20 cellular contexts compared by ENCODE assay signal in the genomic region with DNA sequence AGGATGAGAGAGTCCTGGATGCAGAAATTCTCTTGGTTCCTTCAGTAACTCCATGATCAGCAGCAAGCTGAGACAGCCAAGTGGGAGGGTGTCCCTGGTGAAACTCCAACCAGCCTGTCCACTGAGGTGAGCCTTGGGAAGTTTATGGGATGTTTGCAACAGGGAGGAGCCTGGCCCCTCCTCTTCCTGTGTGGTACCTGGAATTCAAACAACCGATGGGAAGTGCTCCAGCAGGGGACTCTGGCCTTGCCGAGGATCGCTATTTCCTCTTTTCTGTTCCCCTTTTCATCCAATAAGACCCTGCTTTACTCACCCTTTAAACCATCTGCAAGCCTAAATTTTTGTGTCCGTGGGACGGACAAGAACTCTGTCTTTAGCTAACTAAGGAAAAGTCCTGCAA.
DNase-seq lines count a peak whose midpoint lies in the region; ATAC-seq, FAIRE-seq and TF ChIP-seq lines count a peak whose summit lies in the region.
"Had no signal": no experiment of that assay in that cellular context is flagged by ENCODE, and none has a peak within 500 bp of the region (broad histone marks: within the 10 kb centered on the region; RNA-seq: fewer than 3 reads in every experiment).

No MANE protein-coding gene starts in this region.

- no peak overlapping the region for H3K9ac ChIP-seq in HCT116 (ENCODE audit: low read length)
- no peak overlapping the region for H3K9ac ChIP-seq in K562 (ENCODE audit: insufficient read depth in 1 of 2, low read depth in 2 of 2, low read length in 2 of 2)
- no peak overlapping the region for H3K9ac ChIP-seq in neural progenitor cell

- TF ChIP-seq POLR2A in HCT116 (IDR thresholded peaks at IDR 0.05; ENCODE audit: borderline replicate concordance, extremely low read depth, insufficient read depth, insufficient read length), result no peak
- no peak for TF ChIP-seq POLR2A in K562 (conservative IDR thresholded peaks at IDR 0.05)

- no peaks in the 10 kb centered on the region for H3K9me1 ChIP-seq in K562 (ENCODE audit: control insufficient read depth, insufficient read depth, low read length)

- 0 out of 6 replicates have a peak, but pooled peaks of 1 of the 3 experiments have one; percentile 3 for TF ChIP-seq CTCF in HCT116 (IDR thresholded peaks at IDR 0.05 in 2 of 3, conservative IDR thresholded peaks at IDR 0.05 in 1 of 3; ENCODE audit: borderline replicate concordance in 1 of 3, insufficient read depth in 1 of 3, low read depth in 2 of 3, low read length in 2 of 3)
- TF ChIP-seq CTCF in K562 (IDR thresholded peaks at IDR 0.05 in 2 of 3, conservative IDR thresholded peaks at IDR 0.05 in 1 of 3; ENCODE audit: insufficient read depth in 2 of 3, low read depth in 1 of 3, low read length in 3 of 3), result no peak
- TF ChIP-seq CTCF in neural progenitor cell (IDR thresholded peaks at IDR 0.05), result no peak

- 0% methylated on average over 5 of the region's 5 CpGs for WGBS in K562 (ENCODE audit: insufficient coverage, low coverage, missing lambda C conversion rate)

- H3K9me3 ChIP-seq in HCT116 (ENCODE audit: control insufficient read depth in 1 of 2, insufficient read depth in 1 of 2, low read depth in 1 of 2, low read length in 2 of 2), result no peaks in the 10 kb centered on the region
- H3K9me3 ChIP-seq in K562 (replicated peaks; ENCODE audit: control insufficient read depth, insufficient read depth, low read depth, low read length), result no peaks in the 10 kb centered on the region
- no peaks in the 10 kb centered on the region for H3K9me3 ChIP-seq in neural progenitor cell (ENCODE audit: low read depth)
- H3K9me3 ChIP-seq: pancreas had no signal

- H3K4me1 ChIP-seq in HCT116 (ENCODE audit: control insufficient read depth in 1 of 2, insufficient read depth in 2 of 2, low read length in 2 of 2) (peaks cover 0 to 5% of the 10 kb centered on the region in 2 experiments; a peak in 2 of 4 replicates), K562 (replicated peaks in 1 of 2; ENCODE audit: control insufficient read depth in 2 of 2, insufficient read depth in 2 of 2, low read length in 2 of 2) (no peaks in the 10 kb centered on the region), neural progenitor cell (peaks cover 14% of the 10 kb centered on the region)
- H3K4me1 ChIP-seq: pancreas had no signal

- in situ Hi-C loops in K562 (cut with MboI), result no loop called here

- no peaks in the 10 kb centered on the region for H3K9me3 Mint-ChIP-seq in neural progenitor cell
- H3K9me3 Mint-ChIP-seq in activated T-helper 17 cell treated with anti-CD3 and anti-CD28 coated beads, Interleukin-2, amount 50 U/mL, for 72 hours, result no peaks in the 10 kb centered on the region
- H3K9me3 Mint-ChIP-seq: activated T-helper 2 cell treated with anti-CD3 and anti-CD28 coated beads, Interferon-gamma antibody, Interleukin-2, Interleukin-4, amounts not matched to agents 10 μg/mL and 5 μg/mL and 100 μg/mL, durations not matched to agents 14 hours and 24 hours and 36 hours; central memory CD8-positive, alpha-beta T cell had no signal

- H3K4me2 ChIP-seq in HCT116 (ENCODE audit: low read length) (no peak overlapping the region), K562 (ENCODE audit: insufficient read depth, low read length) (no peak overlapping the region), neural progenitor cell (no peak overlapping the region)

- intact Hi-C loops in HCT116 (cut with micrococcal nuclease), result no loop called here
- intact Hi-C loops in K562 (cut with micrococcal nuclease), result no loop called here

- POLR2A ChIA-PET in HCT116 (lab: Charles Lee), result no interaction called here
- POLR2A ChIA-PET in K562 (lab: Yijun Ruan, JAX), result interaction anchor here (0.5 kb wide), 1 partner anchor 355 kb away, joined by 3 read pairs; no protein-coding TSS in a partner anchor

- no peak for TF ChIP-seq RAD21 in HCT116 (IDR thresholded peaks at IDR 0.05; ENCODE audit: low read depth)
- no peak for TF ChIP-seq RAD21 in K562 (CRISPR knock-in tag; conservative IDR thresholded peaks at IDR 0.05 in 1 of 2, IDR thresholded peaks at IDR 0.05 in 1 of 2)

- RAD21 ChIA-PET in HCT116 (lab: Charles Lee; ENCODE audit: low non-redundant PET in 1 of 2, low total read pairs in 2 of 2, uncharacterized antibody in 2 of 2, unreplicated experiment in 2 of 2), result no interaction called here

- CTCF ChIA-PET in HCT116 (lab: Charles Lee) (no interaction called here), K562 (lab: Yijun Ruan, JAX; ENCODE audit: low intra/inter-chr PET ratio) (no interaction called here)

- peaks cover 31% of the 10 kb centered on the region for H3K4me1 Mint-ChIP-seq in neural progenitor cell
- H3K4me1 Mint-ChIP-seq in activated T-helper 17 cell treated with anti-CD3 and anti-CD28 coated beads, Interleukin-2, amount 50 U/mL, for 72 hours, result peaks cover 7% of the 10 kb centered on the region
- H3K4me1 Mint-ChIP-seq: central memory CD8-positive, alpha-beta T cell had no signal

- TF ChIP-seq EP300 in K562 (IDR thresholded peaks at IDR 0.05; ENCODE audit: low read length), result no peak

- BruUV-seq in HCT116 (replicated peaks; lab: Mats Ljungman, UMichigan), result no TSS peak
- BruUV-seq in K562 (replicated peaks; lab: Mats Ljungman, UMichigan), result no TSS peak

- H3K27me3 ChIP-seq in HCT116 (ENCODE audit: insufficient read depth, low read length) (no peaks in the 10 kb centered on the region), K562 (ENCODE audit: control insufficient read depth in 2 of 2, insufficient read depth in 2 of 2, low read length in 2 of 2) (peaks cover 0 to 29% of the 10 kb centered on the region in 2 experiments; a peak in 3 of 5 replicates), neural progenitor cell (no peaks in the 10 kb centered on the region)
- H3K27me3 ChIP-seq: pancreas had no signal

- peak overlapping the region; percentile 65 for H3K27ac Mint-ChIP-seq in neural progenitor cell
- H3K27ac Mint-ChIP-seq in activated T-helper 17 cell treated with anti-CD3 and anti-CD28 coated beads, Interleukin-2, amount 50 U/mL, for 72 hours, result no peak overlapping the region

- peak; percentile 81 for ATAC-seq in HCT116
- no peak for ATAC-seq in K562
- no peak for ATAC-seq in activated T-helper 17 cell treated with anti-CD3 and anti-CD28 coated beads, Interleukin-2, amount 50 U/mL, for 72 hours (replicated peaks)
- ATAC-seq in GM21529 (IDR thresholded peaks at IDR 0.05; ENCODE audit: unreplicated experiment), result no peak

- H3K27ac ChIP-seq in HCT116 (ENCODE audit: low read depth, low read length) (no peak overlapping the region), K562 (ENCODE audit: extremely low read depth, low read depth, low read length) (no peak overlapping the region), neural progenitor cell (no peak overlapping the region)
- H3K27ac ChIP-seq: pancreas, SK-N-MC had no signal

- DNase-seq in HCT116 (ENCODE audit: low read depth, low spot score) (no peak), NOMO-1 (lab: John Stamatoyannopoulos, UW; ENCODE audit: unreplicated experiment in 2 of 2) (peak; percentile 33 to 73), K562 (ENCODE audit: extremely low read depth in 1 of 4, low spot score in 3 of 4) (no peak), neural progenitor cell (ENCODE audit: low spot score) (no peak), midbrain (lab: John Stamatoyannopoulos, UW) (no peak), NCI-H1105 (lab: John Stamatoyannopoulos, UW) (no peak)
- DNase-seq: activated CD8-positive, alpha-beta memory T cell treated with anti-CD3 and anti-CD28 coated beads for 24 hours; amniotic stem cell; DND-41; hippocampal formation; NCI-H1417 treated with DMSO at 0.1 percent for 48 hours; NCI-H2227 treated with DMSO at 0.1 percent for 48 hours; pancreas; stimulated activated CD4-positive, alpha-beta T cell treated with anti-CD3 and anti-CD28 coated beads, Interleukin-4, amount 100 ng/mL, for 24 hours had no signal

- H3K4me3 ChIP-seq in HCT116 (replicated peaks in 1 of 2; ENCODE audit: low read depth in 1 of 2, low read length in 2 of 2), result no peak overlapping the region
- H3K4me3 ChIP-seq in K562, result no peak overlapping the region
- no peak overlapping the region for H3K4me3 ChIP-seq in neural progenitor cell
- H3K4me3 ChIP-seq: pancreas, SK-N-MC had no signal

- no peak overlapping the region for H3K4me3 Mint-ChIP-seq in neural progenitor cell
- no peak overlapping the region for H3K4me3 Mint-ChIP-seq in activated T-helper 17 cell treated with anti-CD3 and anti-CD28 coated beads, Interleukin-2, amount 50 U/mL, for 72 hours
- H3K4me3 Mint-ChIP-seq: central memory CD8-positive, alpha-beta T cell had no signal

- H2AFZ ChIP-seq in HCT116 (ENCODE audit: low read depth, low read length, poor library complexity, severe bottlenecking) (peak overlapping the region; percentile 26), K562 (ENCODE audit: low read depth, low read length) (no peak overlapping the region), neural progenitor cell (replicated peaks) (no peak overlapping the region)

- H3K27me3 Mint-ChIP-seq in neural progenitor cell (ENCODE audit: insufficient read depth, low read depth), result peaks cover 8% of the 10 kb centered on the region
- peaks cover 4% of the 10 kb centered on the region for H3K27me3 Mint-ChIP-seq in activated T-helper 17 cell treated with anti-CD3 and anti-CD28 coated beads, Interleukin-2, amount 50 U/mL, for 72 hours

- no peak for FAIRE-seq in K562 (lab: Jason Lieb, UNC)
- FAIRE-seq: pancreas, TTC549 had no signal

- no peaks in the 10 kb centered on the region for H3K36me3 ChIP-seq in HCT116 (ENCODE audit: control insufficient read depth in 1 of 2, insufficient read depth in 2 of 2, low read length in 2 of 2)
- H3K36me3 ChIP-seq in K562 (ENCODE audit: control insufficient read depth, insufficient read depth, low read length), result no peaks in the 10 kb centered on the region
- H3K36me3 ChIP-seq in neural progenitor cell, result no peaks in the 10 kb centered on the region
- H3K36me3 ChIP-seq: pancreas had no signal

- H3K9me2 ChIP-seq in HCT116 (ENCODE audit: insufficient read depth), result no peaks in the 10 kb centered on the region

- H4K20me1 ChIP-seq in HCT116 (ENCODE audit: insufficient read depth) (no peaks in the 10 kb centered on the region), K562 (replicated peaks; ENCODE audit: control insufficient read depth, insufficient read depth, low read length) (no peaks in the 10 kb centered on the region), neural progenitor cell (ENCODE audit: low read depth) (no peaks in the 10 kb centered on the region)

- H3K79me2 ChIP-seq in HCT116 (ENCODE audit: insufficient read depth, low read length), result no peaks in the 10 kb centered on the region
- H3K79me2 ChIP-seq in K562 (ENCODE audit: control insufficient read depth, insufficient read depth, low read length), result no peaks in the 10 kb centered on the region
- no peaks in the 10 kb centered on the region for H3K79me2 ChIP-seq in neural progenitor cell (ENCODE audit: low read depth)

- no peaks in the 10 kb centered on the region for H3K36me3 Mint-ChIP-seq in neural progenitor cell
- no peaks in the 10 kb centered on the region for H3K36me3 Mint-ChIP-seq in activated T-helper 17 cell treated with anti-CD3 and anti-CD28 coated beads, Interleukin-2, amount 50 U/mL, for 72 hours (ENCODE audit: low read depth)

- no peaks in the 10 kb centered on the region for H3F3A ChIP-seq in neural progenitor cell (ENCODE audit: low read depth)

TF ChIP-seq in HCT116, 20 proteins besides CTCF, POLR2A, EP300 and RAD21 (continues in another document):
- TF ChIP-seq ZNF274 (IDR thresholded peaks at IDR 0.05; ENCODE audit: low read depth, low read length) (no peak), CEBPB (IDR thresholded peaks at IDR 0.05; ENCODE audit: low read depth) (no peak)

TF ChIP-seq in K562, 482 proteins besides CTCF, POLR2A, EP300 and RAD21 (continues in another document):
- TF ChIP-seq NR2C1 (IDR thresholded peaks at IDR 0.05) (no peak), NR2C1 (tag; IDR thresholded peaks at IDR 0.05) (no peak)

Comparison
In these comparisons a context has a peak if more than half of its experiments do, and no peak if none do; other contexts are left out.
1. DNase-seq: peak in NOMO-1 (2 of 2); none in HCT116 (single experiment), K562 (0 of 4), neural progenitor cell (single experiment), midbrain (single experiment) and NCI-H1105 (single experiment).